ENCODE assay signal across 8 cellular contexts in the genomic region with DNA sequence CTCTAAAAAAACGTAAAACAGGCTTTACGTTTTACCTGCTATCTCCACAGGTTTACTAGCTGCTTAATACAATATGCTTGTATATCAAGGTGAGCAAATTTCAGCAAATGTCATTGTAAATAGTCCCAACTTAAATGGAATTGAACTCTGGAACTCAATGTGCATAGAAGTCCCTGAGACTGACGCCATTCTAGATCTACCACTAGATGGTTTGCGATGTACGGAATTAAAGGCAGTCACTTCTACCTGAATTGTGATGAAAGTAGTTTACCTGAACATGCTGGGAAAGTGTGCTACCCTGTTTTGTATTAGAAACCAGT. TPM values are rescaled to one million over a fixed set of nuclear protein-coding genes. Genes with fewer than 3 reads are reported as not detected.
A peak's percentile ranks its signal among the peaks of the same experiment; 100 is the strongest.
DNase-seq lines count a peak whose midpoint lies in the region; ATAC-seq, FAIRE-seq and TF ChIP-seq lines count a peak whose summit lies in the region.

No MANE protein-coding gene starts in this region.

- intact Hi-C loops in adrenal gland (cut with DNase I): no loop called here
- intact Hi-C loops in kidney (cut with DNase I): no loop called here

- no peaks in the 10 kb centered on the region for H3K27me3 ChIP-seq in BLaER1 treated with 17β-estradiol and CSF1 and Interleukin-3, amounts not matched to agents 10 nM and 100 nM
- H3K27me3 ChIP-seq in adrenal gland (no peaks in the 10 kb centered on the region), stomach smooth muscle (ENCODE audit: control insufficient read depth in 1 of 2, insufficient read depth in 2 of 2, low read length in 2 of 2) (no peaks in the 10 kb centered on the region)

- H3K4me3 ChIP-seq in BLaER1 treated with 17β-estradiol and CSF1 and Interleukin-3, amounts not matched to agents 10 nM and 100 nM: peak overlapping the region; percentile 69 to 93 (median 88)
- H3K4me3 ChIP-seq in adrenal gland: peak overlapping the region in 2 of 4 donors; percentile 66 to 95
- H3K4me3 ChIP-seq in kidney (ENCODE audit: low read length in 2 of 2): peak overlapping the region; percentile 92 to 94
- peak overlapping the region; percentile 96 to 97 for H3K4me3 ChIP-seq in stomach smooth muscle (ENCODE audit: low read length in 2 of 2)

- H3K27ac ChIP-seq in BLaER1 treated with 17β-estradiol and CSF1 and Interleukin-3, amounts not matched to agents 10 nM and 100 nM: peak overlapping the region in 10 of 11 experiments; percentile 89 to 100 (median 95); a peak in 18 of 22 replicates
- peak overlapping the region in 3 of 5 donors; percentile 95 to 98 (median 95) for H3K27ac ChIP-seq in adrenal gland
- peak overlapping the region in 1 of 2 donors; percentile 90 for H3K27ac ChIP-seq in kidney (ENCODE audit: low read depth in 2 of 2, low read length in 2 of 2)
- peak overlapping the region; percentile 91 for H3K27ac ChIP-seq in stomach smooth muscle (ENCODE audit: low read length)

- peaks cover 0 to 3% (median 0%) of the 10 kb centered on the region in 11 experiments; a peak in 1 of 22 replicates for H3K36me3 ChIP-seq in BLaER1 treated with 17β-estradiol and CSF1 and Interleukin-3, amounts not matched to agents 10 nM and 100 nM
- H3K36me3 ChIP-seq in adrenal gland (replicated peaks in 1 of 2): no peaks in the 10 kb centered on the region
- no peaks in the 10 kb centered on the region for H3K36me3 ChIP-seq in kidney (ENCODE audit: control insufficient read depth in 1 of 2, insufficient read depth in 2 of 2, low read length in 2 of 2)
- H3K36me3 ChIP-seq in stomach smooth muscle (ENCODE audit: control insufficient read depth in 2 of 2, insufficient read depth in 2 of 2, low read length in 2 of 2): no peaks in the 10 kb centered on the region

- H3K4me2 ChIP-seq in BLaER1 treated with 17β-estradiol and CSF1 and Interleukin-3, amounts not matched to agents 10 nM and 100 nM: peak overlapping the region; percentile 78 to 93 (median 87)

- DNase-seq in HuH-7.5 (ENCODE audit: low spot score): peak; percentile 18
- no peak for DNase-seq in adrenal gland
- DNase-seq in kidney: no peak
- DNase-seq in SIG-M5 (lab: John Stamatoyannopoulos, UW): no peak
- no peak for DNase-seq in occipital lobe (lab: John Stamatoyannopoulos, UW)

- H3K9ac ChIP-seq in BLaER1 treated with 17β-estradiol and CSF1 and Interleukin-3, amounts not matched to agents 10 nM and 100 nM: peak overlapping the region; percentile 91 to 99 (median 96)
- peak overlapping the region; percentile 38 to 83 for H3K9ac ChIP-seq in kidney (ENCODE audit: low read length in 2 of 2)
- H3K9ac ChIP-seq in stomach smooth muscle (ENCODE audit: low read length in 2 of 2): peak overlapping the region; percentile 96 to 98

- no peak for TF ChIP-seq POLR2A in adrenal gland (IDR thresholded peaks at IDR 0.05)

- peaks cover 0 to 27% (median 3%) of the 10 kb centered on the region in 11 experiments; a peak in 8 of 22 replicates for H4K20me1 ChIP-seq in BLaER1 treated with 17β-estradiol and CSF1 and Interleukin-3, amounts not matched to agents 10 nM and 100 nM

- H3K9me3 ChIP-seq in BLaER1 treated with 17β-estradiol and CSF1 and Interleukin-3, amounts not matched to agents 10 nM and 100 nM (replicated peaks in 1 of 11): no peaks in the 10 kb centered on the region
- H3K9me3 ChIP-seq in adrenal gland (replicated peaks in 1 of 3): no peaks in the 10 kb centered on the region
- no peaks in the 10 kb centered on the region for H3K9me3 ChIP-seq in kidney (ENCODE audit: control insufficient read depth in 1 of 2, low read length in 2 of 2)
- H3K9me3 ChIP-seq in stomach smooth muscle (ENCODE audit: control insufficient read depth in 2 of 2, low read length in 2 of 2): no peaks in the 10 kb centered on the region

- WGBS in adrenal gland, 4 donors: 27 to 48% (median 31%) methylated on average over 5 of the region's 5 CpGs

- no peak for ATAC-seq in GM19395 (IDR thresholded peaks at IDR 0.05; ENCODE audit: unreplicated experiment)

- TF ChIP-seq CTCF in adrenal gland (IDR thresholded peaks at IDR 0.05): no peak
- no peak for TF ChIP-seq CTCF in kidney (IDR thresholded peaks at IDR 0.05; ENCODE audit: borderline replicate concordance, extremely low read depth, insufficient read depth)

- FAIRE-seq in kidney (lab: Jason Lieb, UNC): no peak

- H3K4me1 ChIP-seq in BLaER1 treated with 17β-estradiol and CSF1 and Interleukin-3, amounts not matched to agents 10 nM and 100 nM: peaks cover 17 to 43% (median 29%) of the 10 kb centered on the region in 10 experiments
- H3K4me1 ChIP-seq in adrenal gland (replicated peaks in 1 of 2) (peaks cover 16 to 43% of the 10 kb centered on the region in 2 donors), kidney (ENCODE audit: control insufficient read depth in 1 of 2, insufficient read depth in 1 of 2, low read depth in 1 of 2, low read length in 2 of 2) (peaks cover 5 to 8% of the 10 kb centered on the region in 2 donors), stomach smooth muscle (ENCODE audit: control insufficient read depth, insufficient read depth, low read length) (no peaks in the 10 kb centered on the region)

RNA-seq across cellular contexts. Expression of a gene that starts 0.8 kb away (rescaled TPM):
- total RNA-seq in adrenal gland (100 to 1,000 TPM in 1 of 8 donors, 10 to 100 TPM in 7; 42.7 to 113 (median 68.8) TPM), kidney (57.0 TPM), occipital lobe (86.9 TPM)
- polyA plus RNA-seq in adrenal gland (10 to 100 TPM in 1 of 3 donors, 1 to 10 TPM in 2; 8.5 to 49.0 (median 9.0) TPM), kidney (ENCODE audit: insufficient read depth, low read depth, low replicate concordance) (9.9 TPM)
